1 cellular context compared by ENCODE assay signal in genomic region chr3:50611464-50612233, GRCh38.
TF ChIP-seq lines count a peak whose summit lies in the region.

Gene CISH (minus strand): TSS chr3:50611774. CDS start chr3:50611650, 124 bp downstream.

TF ChIP-seq in HepG2, 621 proteins besides CTCF, POLR2A, EP300 and RAD21 (continued from another document and continues in another):
- 0 out of 2 replicates have a peak, but pooled peaks have one; percentile 68 for TF ChIP-seq KIAA2018 (CRISPR knock-in tag; IDR thresholded peaks at IDR 0.05; ENCODE audit: borderline replicate concordance)
- TF ChIP-seq ZNF34 (CRISPR knock-in tag; IDR thresholded peaks at IDR 0.05; ENCODE audit: borderline replicate concordance): peak; percentile 67; the same call in 1 of the 2 replicates
- peak; percentile 19; the same call in 1 of the 2 replicates for TF ChIP-seq ZNF329 (CRISPR knock-in tag; IDR thresholded peaks at IDR 0.05; ENCODE audit: low read depth)
- no peak for TF ChIP-seq ZNF615 (CRISPR knock-in tag; IDR thresholded peaks at IDR 0.05; ENCODE audit: borderline replicate concordance)
- TF ChIP-seq ZNF124 (CRISPR knock-in tag; IDR thresholded peaks at IDR 0.05): peak; percentile 37; the same call in 1 of the 2 replicates
- peak; percentile 67 for TF ChIP-seq ZFX (CRISPR knock-in tag; IDR thresholded peaks at IDR 0.05; ENCODE audit: low read depth)
- peak; percentile 68; the same call in 1 of the 2 replicates for TF ChIP-seq POGK (CRISPR knock-in tag; conservative IDR thresholded peaks at IDR 0.05)
- TF ChIP-seq GTF3A (CRISPR knock-in tag; conservative IDR thresholded peaks at IDR 0.05): no peak
- TF ChIP-seq ZMAT3 (CRISPR knock-in tag; conservative IDR thresholded peaks at IDR 0.05): 0 out of 2 replicates have a peak, but pooled peaks have one; percentile 64
- no peak for TF ChIP-seq THAP7 (CRISPR knock-in tag; IDR thresholded peaks at IDR 0.05)
- peak; percentile 65; the same call in 1 of the 2 replicates for TF ChIP-seq ZNF780A (CRISPR knock-in tag; IDR thresholded peaks at IDR 0.05)
- TF ChIP-seq SAP130 (CRISPR knock-in tag; IDR thresholded peaks at IDR 0.05; ENCODE audit: low read depth): peak; percentile 84
- no peak for TF ChIP-seq ATF1 (CRISPR knock-in tag; IDR thresholded peaks at IDR 0.05)
- no peak for TF ChIP-seq PAF1 (CRISPR knock-in tag; IDR thresholded peaks at IDR 0.05)
- peak in 1 of 2 experiments; percentile 78; a peak in 2 of 4 replicates for TF ChIP-seq ATF4 (CRISPR knock-in tag; IDR thresholded peaks at IDR 0.05)
- no peak for TF ChIP-seq ZNF720 (CRISPR knock-in tag; IDR thresholded peaks at IDR 0.05)
- TF ChIP-seq MLLT10 (CRISPR knock-in tag; IDR thresholded peaks at IDR 0.05): no peak
- no peak for TF ChIP-seq HNRNPH1 (optimal IDR thresholded peaks at IDR 0.05; ENCODE audit: low read depth, low read length)
- no peak for TF ChIP-seq KDM1A (CRISPR knock-in tag; IDR thresholded peaks at IDR 0.05)
- peak; percentile 66; the same call in 1 of the 2 replicates for TF ChIP-seq AHR (CRISPR knock-in tag; IDR thresholded peaks at IDR 0.05)
- no peak; the same call in 1 of the 2 replicates for TF ChIP-seq REPIN1 (CRISPR knock-in tag; IDR thresholded peaks at IDR 0.05; ENCODE audit: borderline replicate concordance, low read depth)
- TF ChIP-seq HES4 (CRISPR knock-in tag; IDR thresholded peaks at IDR 0.05; ENCODE audit: borderline replicate concordance): peak; percentile 65; the same call in 1 of the 2 replicates
- peak; percentile 75 for TF ChIP-seq MYPOP (CRISPR knock-in tag; IDR thresholded peaks at IDR 0.05)
- TF ChIP-seq HOXA3 (CRISPR knock-in tag; IDR thresholded peaks at IDR 0.05): peak; percentile 72
- TF ChIP-seq HINFP (CRISPR knock-in tag; IDR thresholded peaks at IDR 0.05; ENCODE audit: low read depth): peak; percentile 92
- TF ChIP-seq MXD1 (CRISPR knock-in tag; IDR thresholded peaks at IDR 0.05): peak; percentile 74; the same call in 1 of the 2 replicates
- no peak; the same call in 1 of the 2 replicates for TF ChIP-seq TOE1 (CRISPR knock-in tag; IDR thresholded peaks at IDR 0.05)
- peak; percentile 76; the same call in 1 of the 2 replicates for TF ChIP-seq TEF (CRISPR knock-in tag; IDR thresholded peaks at IDR 0.05)
- peak; percentile 99 for TF ChIP-seq ZNF142 (CRISPR knock-in tag; IDR thresholded peaks at IDR 0.05)
- TF ChIP-seq ZNF691 (CRISPR knock-in tag; IDR thresholded peaks at IDR 0.05; ENCODE audit: borderline replicate concordance, low read depth): no peak; the same call in 1 of the 2 replicates
- 0 out of 2 replicates have a peak, but pooled peaks have one; percentile 18 for TF ChIP-seq NFKBIZ (CRISPR knock-in tag; IDR thresholded peaks at IDR 0.05)
- no peak; the same call in 1 of the 2 replicates for TF ChIP-seq KLF13 (CRISPR knock-in tag; IDR thresholded peaks at IDR 0.05)
